34 cellular contexts compared by ENCODE assay signal in the genomic region with DNA sequence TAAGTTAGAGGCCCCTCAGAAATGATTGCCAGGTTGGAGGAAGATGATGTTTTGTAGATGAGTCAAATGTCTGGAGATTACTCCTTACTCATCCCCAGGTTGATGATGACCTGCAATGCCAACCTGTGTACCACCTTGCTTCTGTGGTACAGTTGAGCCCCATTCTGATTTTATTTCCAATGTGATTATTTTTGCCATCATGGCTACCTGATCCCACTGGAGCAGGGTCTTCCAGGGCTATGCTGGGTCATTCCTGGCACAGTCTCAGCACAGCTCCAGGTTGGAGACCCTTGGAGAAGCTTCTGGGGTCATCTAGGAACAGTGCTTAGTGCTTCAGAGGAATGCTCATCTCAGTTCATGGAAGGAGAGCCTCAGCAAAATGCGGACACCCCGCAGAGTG. TPM values are rescaled to one million over a fixed set of nuclear protein-coding genes. Genes with fewer than 3 reads are reported as not detected.
"Had no signal": no experiment of that assay in that cellular context is flagged by ENCODE, and none has a peak within 500 bp of the region (broad histone marks: within the 10 kb centered on the region; RNA-seq: fewer than 3 reads in every experiment).

No MANE protein-coding gene starts in this region.

- H3K36me3 ChIP-seq: brain microvascular endothelial cell had no signal

- H3K4me3 ChIP-seq: coronary artery, dorsolateral prefrontal cortex had no signal

- H3K9me3 Mint-ChIP-seq: activated CD4-positive, alpha-beta memory T cell treated with anti-CD3 and anti-CD28 coated beads, Interleukin-2, amount 10 ng/mL, durations not matched to agents 7 days and 5 days; activated CD4-positive, alpha-beta T cell treated with anti-CD3 and anti-CD28 coated beads, Interleukin-2, amount 10 ng/mL, durations not matched to agents 7 days and 5 days; activated T-helper 17 cell treated with anti-CD3 and anti-CD28 coated beads, Interleukin-2, amount 50 U/mL, for 72 hours; central memory CD8-positive, alpha-beta T cell; dendritic cell treated with granulocyte-macrophage colony-stimulating factor and Interleukin-4, amounts not matched to agents 40 ng/mL and 50 ng/mL, for 4 days; effector memory CD8-positive, alpha-beta T cell; T-cell; WTC11 had no signal

- H3K36me3 Mint-ChIP-seq: activated naive CD8-positive, alpha-beta T cell; T-cell; WTC11 had no signal

- H3K4me1 Mint-ChIP-seq: activated CD4-positive, alpha-beta memory T cell treated with anti-CD3 and anti-CD28 coated beads, Interleukin-2, amount 10 ng/mL, durations not matched to agents 7 days and 5 days; activated CD4-positive, alpha-beta T cell treated with anti-CD3 and anti-CD28 coated beads, Interleukin-2, amount 10 ng/mL, durations not matched to agents 7 days and 5 days; activated T-helper 17 cell treated with anti-CD3 and anti-CD28 coated beads, Interleukin-2, amount 50 U/mL, for 72 hours; central memory CD8-positive, alpha-beta T cell; T-cell had no signal

- H3K27ac Mint-ChIP-seq: activated CD4-positive, alpha-beta memory T cell treated with anti-CD3 and anti-CD28 coated beads, Interleukin-2, amount 10 ng/mL, durations not matched to agents 7 days and 5 days; activated CD4-positive, alpha-beta T cell treated with anti-CD3 and anti-CD28 coated beads, Interleukin-2, amount 10 ng/mL, durations not matched to agents 7 days and 5 days; activated naive CD8-positive, alpha-beta T cell; activated T-helper 17 cell treated with anti-CD3 and anti-CD28 coated beads, Interleukin-2, amount 50 U/mL, for 72 hours; dendritic cell treated with granulocyte-macrophage colony-stimulating factor and Interleukin-4, amounts not matched to agents 40 ng/mL and 50 ng/mL, for 4 days; effector memory CD8-positive, alpha-beta T cell; T-cell; WTC11 had no signal

- H3K27ac ChIP-seq: brain microvascular endothelial cell, coronary artery, dorsolateral prefrontal cortex, VCaP had no signal

- ATAC-seq: activated T-cell treated with anti-CD3 and anti-CD28 coated beads, Interleukin-2, amount 50 U/mL, for 4 hours; activated T-helper 17 cell treated with anti-CD3 and anti-CD28 coated beads, Interleukin-2, amount 50 U/mL, for 72 hours; effector memory CD8-positive, alpha-beta T cell; esophagus mucosa; T-cell; WTC11 had no signal

- DNase-seq: activated CD4-positive, alpha-beta memory T cell treated with anti-CD3 and anti-CD28 coated beads, Interleukin-2, amount 10 ng/mL, durations not matched to agents 7 days and 5 days; activated CD4-positive, alpha-beta T cell treated with anti-CD3 and anti-CD28 coated beads for 1 hour; activated CD4-positive, alpha-beta T cell treated with anti-CD3 and anti-CD28 coated beads for 4 hours; activated CD4-positive, alpha-beta T cell treated with anti-CD3 and anti-CD28 coated beads, Interleukin-2, amount 10 ng/mL, durations not matched to agents 7 days and 5 days; activated CD4-positive, alpha-beta T cell treated with anti-CD3 and anti-CD28 coated beads, Interleukin-2, amount 50 U/mL, for 4 hours; activated effector memory CD4-positive, alpha-beta T cell treated with Interleukin-2 at 50 U/mL for 16 hours; activated gamma-delta T cell treated with Interleukin-2 at 50 U/mL for 16 hours; activated naive CD4-positive, alpha-beta T cell treated with anti-CD3 and anti-CD28 coated beads, Interleukin-2, amount 50 U/mL, for 16 hours; activated naive CD4-positive, alpha-beta T cell treated with Interleukin-2 at 50 U/mL for 16 hours; activated T-cell treated with anti-CD3 and anti-CD28 coated beads, Interleukin-2, amount 50 U/mL, for 4 hours; amniotic stem cell; anterior cingulate cortex; brain microvascular endothelial cell; dorsolateral prefrontal cortex; effector CD4-positive, alpha-beta T cell; effector memory CD8-positive, alpha-beta T cell; SW 1271; T-cell; T-helper 2 cell had no signal

- H3K4me3 Mint-ChIP-seq: activated CD4-positive, alpha-beta memory T cell treated with anti-CD3 and anti-CD28 coated beads, Interleukin-2, amount 10 ng/mL, durations not matched to agents 7 days and 5 days; activated CD4-positive, alpha-beta T cell treated with anti-CD3 and anti-CD28 coated beads, Interleukin-2, amount 10 ng/mL, durations not matched to agents 7 days and 5 days; activated naive CD8-positive, alpha-beta T cell; activated T-cell treated with anti-CD3 and anti-CD28 coated beads, Interleukin-2, amount 50 U/mL, for 4 hours; activated T-helper 17 cell treated with anti-CD3 and anti-CD28 coated beads, Interleukin-2, amount 50 U/mL, for 72 hours; central memory CD8-positive, alpha-beta T cell; dendritic cell treated with granulocyte-macrophage colony-stimulating factor and Interleukin-4, amounts not matched to agents 40 ng/mL and 50 ng/mL, for 4 days; effector memory CD8-positive, alpha-beta T cell; T-cell; WTC11 had no signal

RNA-seq across cellular contexts. Expression of a gene that starts 34.3 kb away (rescaled TPM):
- total RNA-seq: activated CD4-positive, alpha-beta memory T cell treated with anti-CD3 and anti-CD28 coated beads, Interleukin-2, amount 10 ng/mL, durations not matched to agents 7 days and 5 days; activated CD4-positive, alpha-beta T cell treated with anti-CD3 and anti-CD28 coated beads, Interleukin-2, amount 10 ng/mL, durations not matched to agents 7 days and 5 days; activated T-cell treated with anti-CD3 and anti-CD28 coated beads, Interleukin-2, amount 50 U/mL, for 4 hours; activated T-helper 17 cell treated with anti-CD3 and anti-CD28 coated beads, Interleukin-2, amount 50 U/mL, for 72 hours; astrocyte; bronchial epithelial cell; cardiac septum; cerebellum; dorsolateral prefrontal cortex; endothelial cell of umbilical vein; epithelial cell of proximal tubule; esophagus mucosa; frontal cortex; T-cell; WTC11 had no signal
